8 cellular contexts compared by ENCODE assay signal in genomic region chr1:56578664-56578962, GRCh38. TPM values are rescaled to one million over a fixed set of nuclear protein-coding genes. Genes with fewer than 3 reads are reported as not detected.
DNase-seq lines count a peak whose midpoint lies in the region; ATAC-seq and TF ChIP-seq lines count a peak whose summit lies in the region.

No MANE protein-coding gene starts in this region.

- no peak for TF ChIP-seq CTCF in fibroblast of mammary gland (conservative IDR thresholded peaks at IDR 0.05; ENCODE audit: control insufficient read depth, insufficient read depth, low read depth, low read length)
- no peak for TF ChIP-seq CTCF in omental fat pad (IDR thresholded peaks at IDR 0.05)

- peak overlapping the region; percentile 81 for H3K4me3 ChIP-seq in fibroblast of mammary gland (ENCODE audit: control insufficient read depth, low read depth, low read length)

- DNase-seq in RPMI7951 (ENCODE audit: low read depth): peak; percentile 38
- no peak for DNase-seq in fibroblast of mammary gland (ENCODE audit: low read depth)
- no peak for DNase-seq in omental fat pad (ENCODE audit: low spot score)
- DNase-seq in DMS53 (lab: John Stamatoyannopoulos, UW): no peak

- ATAC-seq in GM18868 (IDR thresholded peaks at IDR 0.05; ENCODE audit: unreplicated experiment): peak; percentile 23
- peak; percentile 53 for ATAC-seq in omental fat pad (ENCODE audit: low FRiP score)
- no peak for ATAC-seq in HG02938 (IDR thresholded peaks at IDR 0.05; ENCODE audit: unreplicated experiment)
- no peak for ATAC-seq in HG03442 (IDR thresholded peaks at IDR 0.05; ENCODE audit: unreplicated experiment)
- ATAC-seq in HG02763 (IDR thresholded peaks at IDR 0.05; ENCODE audit: unreplicated experiment): no peak

RNA-seq across cellular contexts. Expression of gene PLPP3, which starts 0.8 kb away (rescaled TPM):
- total RNA-seq in RPMI7951 (2014; rRNA removed; shearing (Covaris generic)): 14.2 and 19.7 TPM in 2 replicates
- 100 to 1,000 TPM; 127 to 502 (median 297) TPM for total RNA-seq in omental fat pad

Comparison
In these comparisons a context has a peak if more than half of its experiments do, and no peak if none do; other contexts are left out.
1. ATAC-seq: peak in GM18868 (single experiment) and omental fat pad (single experiment); none in HG02938 (single experiment), HG03442 (single experiment) and HG02763 (single experiment).